Comparison of ENCODE assay signal across 1 cellular context in genomic region chr2:20691076-20691708, GRCh38.
TF ChIP-seq lines count a peak whose summit lies in the region.

No MANE protein-coding gene starts in this region.

TF ChIP-seq in IMR-90, 13 proteins besides CTCF, POLR2A, EP300 and RAD21:
- TF ChIP-seq MXI1 (IDR thresholded peaks at IDR 0.05; ENCODE audit: borderline replicate concordance, low read depth, low read length) (no peak), BHLHE40 (IDR thresholded peaks at IDR 0.05; ENCODE audit: low read depth, low read length) (no peak), CHD1 (IDR thresholded peaks at IDR 0.05; ENCODE audit: low read depth, low read length) (no peak), MAFK (IDR thresholded peaks at IDR 0.05; ENCODE audit: low read depth, low read length) (no peak), CEBPB (IDR thresholded peaks at IDR 0.05; ENCODE audit: low read depth, low read length) (no peak), NFE2L2 (IDR thresholded peaks at IDR 0.05; ENCODE audit: low read depth, low read length) (no peak), SMC3 (IDR thresholded peaks at IDR 0.05; ENCODE audit: low read depth, low read length) (no peak), RCOR1 (IDR thresholded peaks at IDR 0.05; ENCODE audit: insufficient replicate concordance, low read length) (no peak)
- TF ChIP-seq, protein P1, sequence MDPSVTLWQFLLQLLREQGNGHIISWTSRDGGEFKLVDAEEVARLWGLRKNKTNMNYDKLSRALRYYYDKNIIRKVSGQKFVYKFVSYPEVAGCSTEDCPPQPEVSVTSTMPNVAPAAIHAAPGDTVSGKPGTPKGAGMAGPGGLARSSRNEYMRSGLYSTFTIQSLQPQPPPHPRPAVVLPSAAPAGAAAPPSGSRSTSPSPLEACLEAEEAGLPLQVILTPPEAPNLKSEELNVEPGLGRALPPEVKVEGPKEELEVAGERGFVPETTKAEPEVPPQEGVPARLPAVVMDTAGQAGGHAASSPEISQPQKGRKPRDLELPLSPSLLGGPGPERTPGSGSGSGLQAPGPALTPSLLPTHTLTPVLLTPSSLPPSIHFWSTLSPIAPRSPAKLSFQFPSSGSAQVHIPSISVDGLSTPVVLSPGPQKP (IDR thresholded peaks at IDR 0.05; ENCODE audit: borderline replicate concordance, low read depth, low read length) = no peak
